2 cellular contexts compared by ENCODE assay signal in the genomic region with DNA sequence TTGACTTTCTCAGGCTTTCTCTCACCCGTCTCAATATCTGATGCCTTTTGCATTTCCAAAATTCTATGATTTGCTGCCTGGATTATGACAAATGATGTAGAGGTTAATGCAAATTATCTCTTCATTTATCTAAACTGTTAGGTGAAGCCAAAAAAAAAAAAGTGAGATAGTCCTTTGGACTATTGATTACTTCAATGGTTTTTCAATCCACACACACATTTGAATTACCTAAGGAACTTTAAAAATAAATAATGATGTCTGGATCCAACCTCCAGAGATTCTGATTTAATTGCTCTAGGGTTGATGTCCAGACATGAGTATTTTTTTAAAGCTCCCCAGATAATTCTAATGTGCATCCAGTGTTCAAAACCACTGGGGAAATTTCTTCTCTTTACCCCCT.
TF ChIP-seq lines count a peak whose summit lies in the region.

No MANE protein-coding gene starts in this region.

TF ChIP-seq in liver, 16 proteins besides CTCF, POLR2A, EP300 and RAD21 (continued from another document):
- TF ChIP-seq JUND (IDR thresholded peaks at IDR 0.05) = no peak
- TF ChIP-seq RXRA (IDR thresholded peaks at IDR 0.05) = peak in 1 of 2 donors; percentile 21
- no peak for TF ChIP-seq GABPA (IDR thresholded peaks at IDR 0.05 in 1 of 2, conservative IDR thresholded peaks at IDR 0.05 in 1 of 2)

TF ChIP-seq in HepG2, 621 proteins besides CTCF, POLR2A, EP300 and RAD21:
- TF ChIP-seq, protein P1, sequence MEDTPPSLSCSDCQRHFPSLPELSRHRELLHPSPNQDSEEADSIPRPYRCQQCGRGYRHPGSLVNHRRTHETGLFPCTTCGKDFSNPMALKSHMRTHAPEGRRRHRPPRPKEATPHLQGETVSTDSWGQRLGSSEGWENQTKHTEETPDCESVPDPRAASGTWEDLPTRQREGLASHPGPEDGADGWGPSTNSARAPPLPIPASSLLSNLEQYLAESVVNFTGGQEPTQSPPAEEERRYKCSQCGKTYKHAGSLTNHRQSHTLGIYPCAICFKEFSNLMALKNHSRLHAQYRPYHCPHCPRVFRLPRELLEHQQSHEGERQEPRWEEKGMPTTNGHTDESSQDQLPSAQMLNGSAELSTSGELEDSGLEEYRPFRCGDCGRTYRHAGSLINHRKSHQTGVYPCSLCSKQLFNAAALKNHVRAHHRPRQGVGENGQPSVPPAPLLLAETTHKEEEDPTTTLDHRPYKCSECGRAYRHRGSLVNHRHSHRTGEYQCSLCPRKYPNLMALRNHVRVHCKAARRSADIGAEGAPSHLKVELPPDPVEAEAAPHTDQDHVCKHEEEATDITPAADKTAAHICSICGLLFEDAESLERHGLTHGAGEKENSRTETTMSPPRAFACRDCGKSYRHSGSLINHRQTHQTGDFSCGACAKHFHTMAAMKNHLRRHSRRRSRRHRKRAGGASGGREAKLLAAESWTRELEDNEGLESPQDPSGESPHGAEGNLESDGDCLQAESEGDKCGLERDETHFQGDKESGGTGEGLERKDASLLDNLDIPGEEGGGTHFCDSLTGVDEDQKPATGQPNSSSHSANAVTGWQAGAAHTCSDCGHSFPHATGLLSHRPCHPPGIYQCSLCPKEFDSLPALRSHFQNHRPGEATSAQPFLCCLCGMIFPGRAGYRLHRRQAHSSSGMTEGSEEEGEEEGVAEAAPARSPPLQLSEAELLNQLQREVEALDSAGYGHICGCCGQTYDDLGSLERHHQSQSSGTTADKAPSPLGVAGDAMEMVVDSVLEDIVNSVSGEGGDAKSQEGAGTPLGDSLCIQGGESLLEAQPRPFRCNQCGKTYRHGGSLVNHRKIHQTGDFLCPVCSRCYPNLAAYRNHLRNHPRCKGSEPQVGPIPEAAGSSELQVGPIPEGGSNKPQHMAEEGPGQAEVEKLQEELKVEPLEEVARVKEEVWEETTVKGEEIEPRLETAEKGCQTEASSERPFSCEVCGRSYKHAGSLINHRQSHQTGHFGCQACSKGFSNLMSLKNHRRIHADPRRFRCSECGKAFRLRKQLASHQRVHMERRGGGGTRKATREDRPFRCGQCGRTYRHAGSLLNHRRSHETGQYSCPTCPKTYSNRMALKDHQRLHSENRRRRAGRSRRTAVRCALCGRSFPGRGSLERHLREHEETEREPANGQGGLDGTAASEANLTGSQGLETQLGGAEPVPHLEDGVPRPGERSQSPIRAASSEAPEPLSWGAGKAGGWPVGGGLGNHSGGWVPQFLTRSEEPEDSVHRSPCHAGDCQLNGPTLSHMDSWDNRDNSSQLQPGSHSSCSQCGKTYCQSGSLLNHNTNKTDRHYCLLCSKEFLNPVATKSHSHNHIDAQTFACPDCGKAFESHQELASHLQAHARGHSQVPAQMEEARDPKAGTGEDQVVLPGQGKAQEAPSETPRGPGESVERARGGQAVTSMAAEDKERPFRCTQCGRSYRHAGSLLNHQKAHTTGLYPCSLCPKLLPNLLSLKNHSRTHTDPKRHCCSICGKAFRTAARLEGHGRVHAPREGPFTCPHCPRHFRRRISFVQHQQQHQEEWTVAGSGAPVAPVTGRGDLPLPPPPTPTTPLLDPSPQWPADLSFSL (CRISPR knock-in tag; IDR thresholded peaks at IDR 0.05) = no peak
- TF ChIP-seq SCMH1 (CRISPR knock-in tag; IDR thresholded peaks at IDR 0.05; ENCODE audit: borderline replicate concordance) (no peak), ZFP36L1 (CRISPR knock-in tag; IDR thresholded peaks at IDR 0.05) (no peak), ZBTB7B (CRISPR knock-in tag; IDR thresholded peaks at IDR 0.05) (no peak), ZFAT (CRISPR knock-in tag; conservative IDR thresholded peaks at IDR 0.05) (no peak), TSC22D2 (CRISPR knock-in tag; IDR thresholded peaks at IDR 0.05; ENCODE audit: borderline replicate concordance) (no peak), MXI1 (IDR thresholded peaks at IDR 0.05; ENCODE audit: borderline replicate concordance, low read depth, low read length) (no peak), ZNF207 (IDR thresholded peaks at IDR 0.05; ENCODE audit: borderline replicate concordance) (no peak), KAT8 (CRISPR knock-in tag; IDR thresholded peaks at IDR 0.05) (no peak), HNRNPL (IDR thresholded peaks at IDR 0.05; ENCODE audit: low read depth, low read length) (no peak), ZFP90 (CRISPR knock-in tag; IDR thresholded peaks at IDR 0.05; ENCODE audit: borderline replicate concordance) (no peak), SMARCE1 (IDR thresholded peaks at IDR 0.05; ENCODE audit: borderline replicate concordance) (no peak), ZNF33B (CRISPR knock-in tag; IDR thresholded peaks at IDR 0.05) (no peak), NRL (CRISPR knock-in tag; IDR thresholded peaks at IDR 0.05; ENCODE audit: borderline replicate concordance) (no peak), SP1 (IDR thresholded peaks at IDR 0.05) (no peak), SP1 (CRISPR knock-in tag; IDR thresholded peaks at IDR 0.05) (no peak), SMAD1 (CRISPR knock-in tag; IDR thresholded peaks at IDR 0.05; ENCODE audit: borderline replicate concordance, low read depth) (no peak)
- TF ChIP-seq, protein P2, sequence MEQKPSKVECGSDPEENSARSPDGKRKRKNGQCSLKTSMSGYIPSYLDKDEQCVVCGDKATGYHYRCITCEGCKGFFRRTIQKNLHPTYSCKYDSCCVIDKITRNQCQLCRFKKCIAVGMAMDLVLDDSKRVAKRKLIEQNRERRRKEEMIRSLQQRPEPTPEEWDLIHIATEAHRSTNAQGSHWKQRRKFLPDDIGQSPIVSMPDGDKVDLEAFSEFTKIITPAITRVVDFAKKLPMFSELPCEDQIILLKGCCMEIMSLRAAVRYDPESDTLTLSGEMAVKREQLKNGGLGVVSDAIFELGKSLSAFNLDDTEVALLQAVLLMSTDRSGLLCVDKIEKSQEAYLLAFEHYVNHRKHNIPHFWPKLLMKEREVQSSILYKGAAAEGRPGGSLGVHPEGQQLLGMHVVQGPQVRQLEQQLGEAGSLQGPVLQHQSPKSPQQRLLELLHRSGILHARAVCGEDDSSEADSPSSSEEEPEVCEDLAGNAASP (CRISPR knock-in tag; IDR thresholded peaks at IDR 0.05; ENCODE audit: borderline replicate concordance) = no peak
- TF ChIP-seq, protein P3, sequence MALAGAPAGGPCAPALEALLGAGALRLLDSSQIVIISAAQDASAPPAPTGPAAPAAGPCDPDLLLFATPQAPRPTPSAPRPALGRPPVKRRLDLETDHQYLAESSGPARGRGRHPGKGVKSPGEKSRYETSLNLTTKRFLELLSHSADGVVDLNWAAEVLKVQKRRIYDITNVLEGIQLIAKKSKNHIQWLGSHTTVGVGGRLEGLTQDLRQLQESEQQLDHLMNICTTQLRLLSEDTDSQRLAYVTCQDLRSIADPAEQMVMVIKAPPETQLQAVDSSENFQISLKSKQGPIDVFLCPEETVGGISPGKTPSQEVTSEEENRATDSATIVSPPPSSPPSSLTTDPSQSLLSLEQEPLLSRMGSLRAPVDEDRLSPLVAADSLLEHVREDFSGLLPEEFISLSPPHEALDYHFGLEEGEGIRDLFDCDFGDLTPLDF (CRISPR knock-in tag; IDR thresholded peaks at IDR 0.05) = no peak
TF ChIP-seq in HepG2: peak in this region for 0.
